ENCODE assay signal across 9 cellular contexts in genomic region chr19:12825259-12826131, GRCh38. TPM values are rescaled to one million over a fixed set of nuclear protein-coding genes. Genes with fewer than 3 reads are reported as not detected.
A peak's percentile ranks its signal among the peaks of the same experiment; 100 is the strongest.
DNase-seq lines count a peak whose midpoint lies in the region; ATAC-seq, FAIRE-seq and TF ChIP-seq lines count a peak whose summit lies in the region.
"Had no signal": no experiment of that assay in that cellular context is flagged by ENCODE, and none has a peak within 500 bp of the region (broad histone marks: within the 10 kb centered on the region; RNA-seq: fewer than 3 reads in every experiment).

No MANE protein-coding gene starts in this region.

- H3K4me1 Mint-ChIP-seq in glutamatergic neuron (ENCODE audit: low read depth, unreplicated experiment) = no peaks in the 10 kb centered on the region

- H3K4me1 ChIP-seq in right atrium auricular region = peaks cover 0 to 8% of the 10 kb centered on the region in 2 donors

- H3K9me3 Mint-ChIP-seq in glutamatergic neuron (ENCODE audit: unreplicated experiment) = peaks cover 2% of the 10 kb centered on the region

- ATAC-seq in left cardiac atrium (peak in 1 of 2 donors; percentile 17), HG03039 (IDR thresholded peaks at IDR 0.05; ENCODE audit: unreplicated experiment) (no peak)

- TF ChIP-seq CTCF in right atrium auricular region (IDR thresholded peaks at IDR 0.05) (peak in 1 of 2 donors; percentile 23), glutamatergic neuron (IDR thresholded peaks at IDR 0.05; ENCODE audit: partially characterized antibody, unreplicated experiment) (peak; percentile 65)

- peaks cover 10% of the 10 kb centered on the region for H3K27me3 Mint-ChIP-seq in glutamatergic neuron (ENCODE audit: unreplicated experiment)

- H3K4me3 Mint-ChIP-seq in glutamatergic neuron (ENCODE audit: unreplicated experiment) = peak overlapping the region; percentile 69

- no peaks in the 10 kb centered on the region for H3K36me3 ChIP-seq in right atrium auricular region

- no peaks in the 10 kb centered on the region for H3K36me3 Mint-ChIP-seq in glutamatergic neuron (ENCODE audit: unreplicated experiment)

- H3K27ac Mint-ChIP-seq in glutamatergic neuron (ENCODE audit: unreplicated experiment) = no peak overlapping the region

- H3K9me3 ChIP-seq in right atrium auricular region = no peaks in the 10 kb centered on the region

- DNase-seq in left cardiac atrium (peak; percentile 31), right atrium auricular region (ENCODE audit: low spot score) (no peak), SK-N-DZ (ENCODE audit: low spot score) (peak; percentile 71), glutamatergic neuron (peak; percentile 81), urothelium cell line (ENCODE audit: low spot score) (peak; percentile 69), amygdala (lab: John Stamatoyannopoulos, UW) (no peak), NOMO-1 (lab: John Stamatoyannopoulos, UW; ENCODE audit: unreplicated experiment in 2 of 2) (no peak)
- DNase-seq: NK-92 treated with Interleukin-12 subunit alpha and Interleukin-12 subunit beta, amount 100 ng/mL, for 24 hours had no signal

- intact Hi-C loops in left cardiac atrium (cut with DNase I) = no loop called here

- no peak overlapping the region for H3K27ac ChIP-seq in right atrium auricular region

- FAIRE-seq in urothelium cell line (lab: Jason Lieb, UNC) = no peak

- no peak overlapping the region for H3K4me3 ChIP-seq in right atrium auricular region

- peaks cover 0 to 26% of the 10 kb centered on the region in 2 donors for H3K27me3 ChIP-seq in right atrium auricular region

RNA-seq across cellular contexts. Expression of gene RTBDN, which starts 8.9 kb away (rescaled TPM):
- total RNA-seq in left cardiac atrium (not detected), right atrium auricular region (not detected), glutamatergic neuron (ENCODE audit: unreplicated experiment) (4.8 TPM)
- polyA plus RNA-seq in SK-N-DZ (2014; cell fraction: cytosol; rRNA removed) = 8.0 and 8.8 TPM in 2 replicates
- polyA plus RNA-seq in SK-N-DZ (2014; cell fraction: nucleus; rRNA removed) = 2.5 and 5.7 TPM in 2 replicates

RNA-seq across cellular contexts. Expression of gene MAST1, which starts 12.8 kb away (rescaled TPM):
- total RNA-seq in left cardiac atrium = under 1 TPM; 0.29 to 0.37 TPM
- total RNA-seq in right atrium auricular region = not detected
- polyA plus RNA-seq in SK-N-DZ (2014; cell fraction: cytosol; rRNA removed) = 18.5 and 25.5 TPM in 2 replicates
- polyA plus RNA-seq in SK-N-DZ (2014; cell fraction: nucleus; rRNA removed) = 81.0 and 102 TPM in 2 replicates
- 230 TPM for total RNA-seq in glutamatergic neuron (ENCODE audit: unreplicated experiment)

RNA-seq across cellular contexts. Expression of gene RNASEH2A, which starts 19.1 kb away (rescaled TPM):
- total RNA-seq in left cardiac atrium (1 to 10 TPM; 5.6 to 8.1 TPM), right atrium auricular region (1 to 10 TPM; 3.1 to 4.0 TPM), glutamatergic neuron (ENCODE audit: unreplicated experiment) (16.7 TPM)
- polyA plus RNA-seq in SK-N-DZ (2014; cell fraction: cytosol; rRNA removed) = 88.4 and 99.4 TPM in 2 replicates
- polyA plus RNA-seq in SK-N-DZ (2014; cell fraction: nucleus; rRNA removed) = 67.7 and 74.8 TPM in 2 replicates

RNA-seq across cellular contexts. Expression of gene THSD8, which starts 23.6 kb away (rescaled TPM):
- total RNA-seq in left cardiac atrium (1 to 10 TPM; 1.8 to 3.2 TPM), right atrium auricular region (not detected), glutamatergic neuron (ENCODE audit: unreplicated experiment) (14.4 TPM)
- polyA plus RNA-seq in SK-N-DZ (2014; cell fraction: cytosol; rRNA removed) = not detected in 2 replicates
- polyA plus RNA-seq in SK-N-DZ (2014; cell fraction: nucleus; rRNA removed) = not detected in 2 replicates

RNA-seq across cellular contexts. Expression of gene PRDX2, which starts 23.9 kb away (rescaled TPM):
- total RNA-seq in left cardiac atrium (100 to 1,000 TPM; 525 to 629 TPM), right atrium auricular region (100 to 1,000 TPM; 702 to 859 TPM), glutamatergic neuron (ENCODE audit: unreplicated experiment) (671 TPM)
- 767 and 849 TPM in 2 replicates for polyA plus RNA-seq in SK-N-DZ (2014; cell fraction: cytosol; rRNA removed)
- polyA plus RNA-seq in SK-N-DZ (2014; cell fraction: nucleus; rRNA removed) = 377 and 409 TPM in 2 replicates

Comparison
In these comparisons a context has a peak if more than half of its experiments do, and no peak if none do; other contexts are left out.
1. DNase-seq: peak in left cardiac atrium (single experiment), SK-N-DZ (single experiment), glutamatergic neuron (single experiment) and urothelium cell line (single experiment); none in right atrium auricular region (single experiment), amygdala (0 of 56) and NOMO-1 (0 of 2).
2. RNA of gene MAST1, which starts 12.8 kb away (total RNA-seq): 230 TPM in glutamatergic neuron (single experiment); 0.29 to 0.37 TPM in left cardiac atrium and not detected in right atrium auricular region; every median in the first group is over 100 times any median in the second.